In the genomic region with DNA sequence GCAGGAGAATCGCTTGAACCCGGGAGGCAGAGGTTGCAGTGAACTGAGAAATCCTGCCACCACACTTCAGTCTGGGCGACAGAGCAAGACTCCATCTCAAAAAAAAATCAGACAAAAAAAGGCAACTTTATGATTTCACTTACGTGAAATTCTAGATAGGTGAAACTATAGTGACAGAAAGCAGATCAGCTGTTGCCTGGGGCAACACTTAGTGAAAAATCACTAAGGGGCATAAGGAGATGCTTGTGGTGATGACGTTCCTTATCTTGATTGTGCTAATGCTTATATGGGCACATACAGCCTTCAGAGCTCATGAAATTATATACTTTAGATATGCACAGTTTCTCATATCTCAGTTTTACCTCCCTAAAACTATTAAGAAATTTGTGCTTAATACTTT, we compare ENCODE assay signal across 24 cellular contexts. TPM values are rescaled to one million over a fixed set of nuclear protein-coding genes. Genes with fewer than 3 reads are reported as not detected.
DNase-seq lines count a peak whose midpoint lies in the region; ATAC-seq, FAIRE-seq and TF ChIP-seq lines count a peak whose summit lies in the region.
"Had no signal": no experiment of that assay in that cellular context is flagged by ENCODE, and none has a peak within 500 bp of the region (broad histone marks: within the 10 kb centered on the region; RNA-seq: fewer than 3 reads in every experiment).

No MANE protein-coding gene starts in this region.

- TF ChIP-seq POLR2A in A549 (IDR thresholded peaks at IDR 0.05; ENCODE audit: low read length) = no peak

- no peak overlapping the region for H2BK120ac ChIP-seq in trophoblast cell (ENCODE audit: insufficient read depth, low read length, poor library complexity)

- no peak overlapping the region for H4K12ac ChIP-seq in trophoblast cell (ENCODE audit: low read depth, low read length)

- H3K27ac ChIP-seq in A549 = no peak overlapping the region
- peak overlapping the region; percentile 8 for H3K27ac ChIP-seq in trophoblast cell (ENCODE audit: low read depth, low read length)
- H3K27ac ChIP-seq: 22Rv1; BLaER1 treated with 17β-estradiol and CSF1 and Interleukin-3, amounts not matched to agents 10 nM and 100 nM; GM23248 had no signal

- H3K27me3 ChIP-seq in trophoblast cell (ENCODE audit: insufficient read depth, low read length) = no peaks in the 10 kb centered on the region
- H3K27me3 ChIP-seq: BE2C; BLaER1 treated with 17β-estradiol and CSF1 and Interleukin-3, amounts not matched to agents 10 nM and 100 nM had no signal

- no peak overlapping the region for H3K4me3 Mint-ChIP-seq in activated naive CD4-positive, alpha-beta T cell treated with anti-CD3 and anti-CD28 coated beads, Interleukin-2, amount 10 ng/mL, durations not matched to agents 7 days and 5 days
- no peak overlapping the region for H3K4me3 Mint-ChIP-seq in T-helper 2 cell treated with Interferon-gamma antibody and Interleukin-4, amounts not matched to agents 5 μg/mL and 100 μg/mL, for 36 hours
- H3K4me3 Mint-ChIP-seq: CD14-positive monocyte; CD4-positive, alpha-beta T cell; CD8-positive, alpha-beta memory T cell had no signal

- H3K9ac ChIP-seq in trophoblast cell (ENCODE audit: low read length) = no peak overlapping the region
- H3K9ac ChIP-seq: BLaER1 treated with 17β-estradiol and CSF1 and Interleukin-3, amounts not matched to agents 10 nM and 100 nM; GM23248 had no signal

- H3K27me3 Mint-ChIP-seq in activated naive CD4-positive, alpha-beta T cell treated with anti-CD3 and anti-CD28 coated beads, Interleukin-2, amount 10 ng/mL, durations not matched to agents 7 days and 5 days = no peaks in the 10 kb centered on the region
- no peaks in the 10 kb centered on the region for H3K27me3 Mint-ChIP-seq in T-helper 2 cell treated with Interferon-gamma antibody and Interleukin-4, amounts not matched to agents 5 μg/mL and 100 μg/mL, for 36 hours (ENCODE audit: low read depth)
- H3K27me3 Mint-ChIP-seq: CD4-positive, alpha-beta T cell had no signal

- no peaks in the 10 kb centered on the region for H3K9me3 ChIP-seq in A549
- H3K9me3 ChIP-seq in trophoblast cell (ENCODE audit: insufficient read depth, low read depth, low read length) = no peaks in the 10 kb centered on the region
- H3K9me3 ChIP-seq: BE2C had no signal

- 91% methylated on average over 5 of the region's 5 CpGs for WGBS in A549 (ENCODE audit: missing lambda C conversion rate)
- no CpG with 5 or more reads among the region's 5 CpGs for WGBS in trophoblast cell (ENCODE audit: extremely low coverage, insufficient coverage, insufficient read length)

- H3K4ac ChIP-seq in trophoblast cell (ENCODE audit: low read depth, low read length) = no peak overlapping the region

- no peak for TF ChIP-seq EP300 in A549 (IDR thresholded peaks at IDR 0.05)

- no peak overlapping the region for H2BK12ac ChIP-seq in trophoblast cell (ENCODE audit: low read length)

- no peaks in the 10 kb centered on the region for H3K9me3 Mint-ChIP-seq in activated naive CD4-positive, alpha-beta T cell treated with anti-CD3 and anti-CD28 coated beads, Interleukin-2, amount 10 ng/mL, durations not matched to agents 7 days and 5 days
- H3K9me3 Mint-ChIP-seq in T-helper 2 cell treated with Interferon-gamma antibody and Interleukin-4, amounts not matched to agents 5 μg/mL and 100 μg/mL, for 36 hours = no peaks in the 10 kb centered on the region
- H3K9me3 Mint-ChIP-seq: CD14-positive monocyte; CD4-positive, alpha-beta T cell; CD8-positive, alpha-beta memory T cell had no signal

- H3K18ac ChIP-seq in trophoblast cell (ENCODE audit: low read length) = no peak overlapping the region

- CTCF ChIA-PET in A549 (lab: Yijun Ruan, JAX) = interaction anchor here (1.3 to 1.5 kb wide), 3 partner anchors 9 to 57 kb away, joined by 3 to 5 read pairs (median 4); no protein-coding TSS in a partner anchor
- CTCF ChIA-PET in activated naive CD4-positive, alpha-beta T cell treated with anti-CD3 and anti-CD28 coated beads, Interleukin-2, amount 10 ng/mL, durations not matched to agents 7 days and 5 days (lab: Charles Lee) = no interaction called here

- no peak for DNase-seq in A549 (ENCODE audit: low read depth in 1 of 2, low spot score in 1 of 2)
- DNase-seq in amniotic epithelial cell (ENCODE audit: low read depth) = peak; percentile 19
- peak; percentile 56 to 96 for DNase-seq in trophoblast cell
- DNase-seq in activated naive CD4-positive, alpha-beta T cell treated with anti-CD3 and anti-CD28 coated beads, Interleukin-2, amount 10 ng/mL, durations not matched to agents 7 days and 5 days = no peak
- no peak for DNase-seq in T-helper 2 cell treated with Interferon-gamma antibody and Interleukin-4, amounts not matched to agents 5 μg/mL and 100 μg/mL, for 36 hours (ENCODE audit: low spot score)
- no peak for DNase-seq in COLO668 (lab: John Stamatoyannopoulos, UW; ENCODE audit: unreplicated experiment)
- DNase-seq: ACHN; AML-193; Calu3; CD4-positive, alpha-beta T cell; CD8-positive, alpha-beta memory T cell; COR-L47; DMS53; DMS79 treated with DMSO at 0.1 percent for 48 hours; GF-D8; GM23248; H7; HCEC 1CT had no signal

- H2AFZ ChIP-seq in trophoblast cell (ENCODE audit: insufficient read depth, low read length, poor library complexity) = no peak overlapping the region
- H2AFZ ChIP-seq: GM23248 had no signal

- FAIRE-seq in A549 (lab: Jason Lieb, UNC) = peak; percentile 90
- FAIRE-seq: A204.1, H1 had no signal

- H4K91ac ChIP-seq in trophoblast cell (ENCODE audit: low read depth, low read length) = peak overlapping the region; percentile 21

- no peak overlapping the region for H2AK5ac ChIP-seq in trophoblast cell (ENCODE audit: low read length)

- TF ChIP-seq CTCF in A549 (IDR thresholded peaks at IDR 0.05) = no peak

- H2BK5ac ChIP-seq in trophoblast cell (ENCODE audit: low read depth, low read length, poor library complexity) = no peak overlapping the region

- no peaks in the 10 kb centered on the region for H3K79me2 ChIP-seq in trophoblast cell (ENCODE audit: control insufficient read depth, insufficient read depth, low read length, poor library complexity)

- peaks cover 61% of the 10 kb centered on the region for H3K36me3 Mint-ChIP-seq in activated naive CD4-positive, alpha-beta T cell treated with anti-CD3 and anti-CD28 coated beads, Interleukin-2, amount 10 ng/mL, durations not matched to agents 7 days and 5 days
- H3K36me3 Mint-ChIP-seq in T-helper 2 cell treated with Interferon-gamma antibody and Interleukin-4, amounts not matched to agents 5 μg/mL and 100 μg/mL, for 36 hours (ENCODE audit: low read depth) = peaks cover 50% of the 10 kb centered on the region

- no peak overlapping the region for H3K23ac ChIP-seq in trophoblast cell (ENCODE audit: low read length)

- no peak overlapping the region for H3K14ac ChIP-seq in trophoblast cell (ENCODE audit: low read length)

- no peak overlapping the region for H4K8ac ChIP-seq in trophoblast cell (ENCODE audit: low read depth, low read length)

- H3K27ac Mint-ChIP-seq in activated naive CD4-positive, alpha-beta T cell treated with anti-CD3 and anti-CD28 coated beads, Interleukin-2, amount 10 ng/mL, durations not matched to agents 7 days and 5 days = no peak overlapping the region
- H3K27ac Mint-ChIP-seq in T-helper 2 cell treated with Interferon-gamma antibody and Interleukin-4, amounts not matched to agents 5 μg/mL and 100 μg/mL, for 36 hours = no peak overlapping the region
- H3K27ac Mint-ChIP-seq: CD14-positive monocyte; CD4-positive, alpha-beta T cell; CD8-positive, alpha-beta memory T cell had no signal

- no peak overlapping the region for H3K4me3 ChIP-seq in A549
- no peak overlapping the region for H3K4me3 ChIP-seq in trophoblast cell (ENCODE audit: low read depth, low read length)
- H3K4me3 ChIP-seq: BLaER1 treated with 17β-estradiol and CSF1 and Interleukin-3, amounts not matched to agents 10 nM and 100 nM; GM23248 had no signal

- H3K4me1 ChIP-seq in A549 (no peaks in the 10 kb centered on the region), trophoblast cell (ENCODE audit: control insufficient read depth in 1 of 2, insufficient read depth in 2 of 2, low read length in 2 of 2) (peaks cover 5 to 12% of the 10 kb centered on the region in 2 experiments)
- H3K4me1 ChIP-seq: BE2C had no signal

- ATAC-seq in A549 = no peak

- no peak for TF ChIP-seq RAD21 in A549 (conservative IDR thresholded peaks at IDR 0.05 in 1 of 2, IDR thresholded peaks at IDR 0.05 in 1 of 2)

- H3K4me2 ChIP-seq in A549 = no peak overlapping the region
- H3K4me2 ChIP-seq in trophoblast cell (ENCODE audit: low read length) = no peak overlapping the region

- POLR2A ChIA-PET in A549 (lab: Yijun Ruan, JAX) = no interaction called here

- H3K79me1 ChIP-seq in trophoblast cell (ENCODE audit: low read length) = peaks cover 2% of the 10 kb centered on the region

- H3K4me1 Mint-ChIP-seq in activated naive CD4-positive, alpha-beta T cell treated with anti-CD3 and anti-CD28 coated beads, Interleukin-2, amount 10 ng/mL, durations not matched to agents 7 days and 5 days = no peaks in the 10 kb centered on the region
- H3K4me1 Mint-ChIP-seq in T-helper 2 cell treated with Interferon-gamma antibody and Interleukin-4, amounts not matched to agents 5 μg/mL and 100 μg/mL, for 36 hours (ENCODE audit: low read depth) = no peaks in the 10 kb centered on the region
- H3K4me1 Mint-ChIP-seq: CD14-positive monocyte had no signal

- H3K36me3 ChIP-seq in trophoblast cell (ENCODE audit: control insufficient read depth in 1 of 2, insufficient read depth in 2 of 2, low read length in 2 of 2) = peaks cover 25 to 26% of the 10 kb centered on the region in 2 experiments

TF ChIP-seq in A549, 52 proteins besides CTCF, POLR2A, EP300 and RAD21:
- no peak for TF ChIP-seq HOXB5 (CRISPR knock-in tag; IDR thresholded peaks at IDR 0.05)
- no peak for TF ChIP-seq PHF8 (IDR thresholded peaks at IDR 0.05; ENCODE audit: borderline replicate concordance, low read depth)
- TF ChIP-seq TP53 (CRISPR knock-in tag; IDR thresholded peaks at IDR 0.05) = no peak
- no peak for TF ChIP-seq ZSCAN20 (CRISPR knock-in tag; IDR thresholded peaks at IDR 0.05)
- TF ChIP-seq CBX8 (IDR thresholded peaks at IDR 0.05) = no peak

RNA-seq across cellular contexts. Expression of gene SLC5A10, which starts 41.6 kb away (rescaled TPM):
- 0.26 and 0.28 TPM in 2 replicates for polyA plus RNA-seq in A549 (2011; rRNA removed)
- polyA plus RNA-seq in A549 (2012; cell fraction: cytosol; rRNA removed) = 0.07 and 0.19 TPM in 2 replicates
- polyA plus RNA-seq in A549 (2012; cell fraction: nucleus; rRNA removed) = 0.23 and 0.32 TPM in 2 replicates
- 0.07 to 0.22 TPM (median 0.15 TPM) in 3 replicates for polyA plus RNA-seq in A549 (2017; fragmentation: RNase III; extraction: RNeasy Plus Mini Kit Qiagen cat#74134 plus additional on column Dnase treatment)
- polyA minus RNA-seq in A549 (2011; rRNA and poly(A)+ RNA removed) = 0.15 and 0.54 TPM in 2 replicates
- polyA plus RNA-seq in trophoblast cell (2013) = 0.21 and 0.25 TPM in 2 replicates
- polyA plus RNA-seq: CD8-positive, alpha-beta memory T cell had no signal

RNA-seq across cellular contexts. Expression of gene PRPSAP2, which starts 52.4 kb away (rescaled TPM):
- polyA plus RNA-seq in A549 (2011; rRNA removed) = 76.1 and 82.1 TPM in 2 replicates
- polyA plus RNA-seq in A549 (2012; cell fraction: cytosol; rRNA removed) = 38.2 and 43.7 TPM in 2 replicates
- polyA plus RNA-seq in A549 (2012; cell fraction: nucleus; rRNA removed) = 23.3 and 33.4 TPM in 2 replicates
- 53.3 to 55.3 TPM (median 54.9 TPM) in 3 replicates for polyA plus RNA-seq in A549 (2017; fragmentation: RNase III; extraction: RNeasy Plus Mini Kit Qiagen cat#74134 plus additional on column Dnase treatment)
- polyA minus RNA-seq in A549 (2011; rRNA and poly(A)+ RNA removed) = 40.5 and 48.3 TPM in 2 replicates
- 23.2 and 23.5 TPM in 2 replicates for polyA plus RNA-seq in trophoblast cell (2013)

Comparison
In these comparisons a context has a peak if more than half of its experiments do, and no peak if none do; other contexts are left out.
1. DNase-seq: peak in amniotic epithelial cell (single experiment) and trophoblast cell (2 of 2); none in A549 (0 of 2), activated naive CD4-positive, alpha-beta T cell treated with anti-CD3 and anti-CD28 coated beads, Interleukin-2, amount 10 ng/mL, durations not matched to agents 7 days and 5 days (single experiment), T-helper 2 cell treated with Interferon-gamma antibody and Interleukin-4, amounts not matched to agents 5 μg/mL and 100 μg/mL, for 36 hours (single experiment) and COLO668 (single experiment).